ENCODE assay signal across 18 cellular contexts in genomic region chr10:4676566-4676965, GRCh38.
DNase-seq lines count a peak whose midpoint lies in the region; ATAC-seq and TF ChIP-seq lines count a peak whose summit lies in the region.
"Had no signal": no experiment of that assay in that cellular context is flagged by ENCODE, and none has a peak within 500 bp of the region (broad histone marks: within the 10 kb centered on the region; RNA-seq: fewer than 3 reads in every experiment).

No MANE protein-coding gene starts in this region.

- peak overlapping the region; percentile 64; the same call in 1 of the 2 replicates for H3K18ac ChIP-seq in IMR-90 (ENCODE audit: low read depth, low read length)
- H3K18ac ChIP-seq in mesenchymal stem cell (ENCODE audit: low read depth in 1 of 2, low read length in 2 of 2) = peak overlapping the region; percentile 16 to 79

- no peak overlapping the region for H2AK9ac ChIP-seq in IMR-90 (replicated peaks; ENCODE audit: low read depth, low read length, poor library complexity)

- H3K4me3 Mint-ChIP-seq in activated CD4-positive, alpha-beta memory T cell treated with anti-CD3 and anti-CD28 coated beads, Interleukin-2, amount 10 ng/mL, durations not matched to agents 7 days and 5 days = no peak overlapping the region
- H3K4me3 Mint-ChIP-seq: CD4-positive, alpha-beta T cell had no signal

- H4K91ac ChIP-seq in IMR-90 (ENCODE audit: insufficient read depth, low read depth, low read length) (peak overlapping the region; percentile 42; the same call in 1 of the 2 replicates), mesenchymal stem cell (ENCODE audit: low read length) (peak overlapping the region; percentile 83)

- H2BK5ac ChIP-seq in IMR-90 (ENCODE audit: low read depth, low read length, poor library complexity, severe bottlenecking) = peak overlapping the region; percentile 48
- H2BK5ac ChIP-seq in mesenchymal stem cell (ENCODE audit: low read depth, low read length, poor library complexity, severe bottlenecking) = no peak overlapping the region

- no peaks in the 10 kb centered on the region for H3K4me1 Mint-ChIP-seq in activated CD4-positive, alpha-beta memory T cell treated with anti-CD3 and anti-CD28 coated beads, Interleukin-2, amount 10 ng/mL, durations not matched to agents 7 days and 5 days

- no peak for TF ChIP-seq POLR2A in IMR-90 (IDR thresholded peaks at IDR 0.05; ENCODE audit: low read depth, low read length)
- no peak for TF ChIP-seq POLR2A in uterus (IDR thresholded peaks at IDR 0.05)

- H3K27ac ChIP-seq in IMR-90 (ENCODE audit: insufficient read depth, low read length) (no peak overlapping the region), mesenchymal stem cell (ENCODE audit: low read length, poor library complexity, severe bottlenecking) (no peak overlapping the region), uterus (peak overlapping the region; percentile 34 to 76)

- peak overlapping the region; percentile 62 for H3K14ac ChIP-seq in IMR-90 (replicated peaks; ENCODE audit: low read depth, low read length)
- no peak overlapping the region for H3K14ac ChIP-seq in mesenchymal stem cell (ENCODE audit: low read length in 2 of 2)

- H3K27me3 Mint-ChIP-seq in activated CD4-positive, alpha-beta memory T cell treated with anti-CD3 and anti-CD28 coated beads, Interleukin-2, amount 10 ng/mL, durations not matched to agents 7 days and 5 days = peaks cover 30% of the 10 kb centered on the region

- no peak for TF ChIP-seq RAD21 in IMR-90 (IDR thresholded peaks at IDR 0.05; ENCODE audit: low read length)

- ATAC-seq in IMR-90 (ENCODE audit: low read depth) (no peak), HG03159 (IDR thresholded peaks at IDR 0.05; ENCODE audit: unreplicated experiment) (no peak)
- ATAC-seq: SK-N-SH treated with all-trans-retinoic acid at 6 μM for 48 hours had no signal

- intact Hi-C loops in IMR-90 (cut with micrococcal nuclease) = no loop called here
- intact Hi-C loops in uterus (cut with DNase I; ENCODE audit: low total_unique reads) = no loop called here

- H2BK12ac ChIP-seq in mesenchymal stem cell (ENCODE audit: low read length in 2 of 2) = peak overlapping the region; percentile 93 to 96

- no peaks in the 10 kb centered on the region for H3K36me3 Mint-ChIP-seq in activated CD4-positive, alpha-beta memory T cell treated with anti-CD3 and anti-CD28 coated beads, Interleukin-2, amount 10 ng/mL, durations not matched to agents 7 days and 5 days (ENCODE audit: low read depth)

- H3K9me3 ChIP-seq in IMR-90 (ENCODE audit: control insufficient read depth, insufficient read depth, low read length) = no peaks in the 10 kb centered on the region
- H3K9me3 ChIP-seq in mesenchymal stem cell (ENCODE audit: control insufficient read depth, low read length) = no peaks in the 10 kb centered on the region
- H3K9me3 ChIP-seq in uterus = no peaks in the 10 kb centered on the region
- H3K9me3 ChIP-seq: BE2C, MG63 had no signal

- no peak overlapping the region for H3K23ac ChIP-seq in IMR-90 (ENCODE audit: low read depth, low read length)
- no peak overlapping the region for H3K23ac ChIP-seq in mesenchymal stem cell (ENCODE audit: low read length in 2 of 2)

- H2AK5ac ChIP-seq in IMR-90 (ENCODE audit: low read depth, low read length) (peak overlapping the region; percentile 83; the same call in 1 of the 2 replicates), mesenchymal stem cell (ENCODE audit: low read length, severe bottlenecking) (no peak overlapping the region)

- peaks cover 3% of the 10 kb centered on the region; the same call in 1 of the 2 replicates for H3K9me1 ChIP-seq in IMR-90 (ENCODE audit: insufficient read depth, low read length)

- H3K27me3 ChIP-seq in IMR-90 (ENCODE audit: control insufficient read depth, insufficient read depth, low read length) = no peaks in the 10 kb centered on the region
- H3K27me3 ChIP-seq in mesenchymal stem cell (ENCODE audit: control insufficient read depth in 1 of 2, insufficient read depth in 1 of 2, low read length in 2 of 2) = no peaks in the 10 kb centered on the region
- H3K27me3 ChIP-seq in uterus = no peaks in the 10 kb centered on the region
- H3K27me3 ChIP-seq: MG63 had no signal

- H3K4ac ChIP-seq in IMR-90 (ENCODE audit: low read depth, low read length) (peak overlapping the region; percentile 49; the same call in 1 of the 2 replicates), mesenchymal stem cell (ENCODE audit: low read depth in 1 of 2, low read length in 2 of 2) (no peak overlapping the region)

- peak overlapping the region; percentile 56; the same call in 1 of the 3 replicates for H2BK15ac ChIP-seq in IMR-90 (ENCODE audit: low read depth, low read length)
- H2BK15ac ChIP-seq in mesenchymal stem cell (ENCODE audit: low read depth, poor library complexity, severe bottlenecking) = peak overlapping the region; percentile 7

- peak overlapping the region; percentile 60; the same call in 1 of the 2 replicates for H4K5ac ChIP-seq in IMR-90 (ENCODE audit: low read depth, low read length)

- no CpG with 5 or more reads among the region's 3 CpGs for WGBS in IMR-90 (ENCODE audit: extremely low coverage in 2 of 2, insufficient read length in 1 of 2), 2 experiments
- 95% methylated on average over 3 of the region's 3 CpGs for WGBS in mesenchymal stem cell

- H2BK120ac ChIP-seq in IMR-90 (ENCODE audit: low read depth, low read length) = peak overlapping the region; percentile 77; the same call in 1 of the 2 replicates
- peak overlapping the region; percentile 79 for H2BK120ac ChIP-seq in mesenchymal stem cell (ENCODE audit: low read depth, low read length)

- no peak overlapping the region for H3K56ac ChIP-seq in IMR-90 (ENCODE audit: extremely low read depth, insufficient read depth, low read length)

- POLR2A ChIA-PET in IMR-90 (lab: Charles Lee; ENCODE audit: unreplicated experiment) = no interaction called here
- POLR2A ChIA-PET in activated CD4-positive, alpha-beta memory T cell treated with anti-CD3 and anti-CD28 coated beads, Interleukin-2, amount 10 ng/mL, durations not matched to agents 7 days and 5 days (lab: Charles Lee) = no interaction called here

- dilution Hi-C loops in IMR-90 (cut with HindIII; ENCODE audit: low sequenced_read_pairs, unreplicated experiment) = no loop called here

- H3K4me1 ChIP-seq in IMR-90 (ENCODE audit: control insufficient read depth, insufficient read depth, low read length) = peaks cover 10% of the 10 kb centered on the region; the same call in 1 of the 2 replicates
- H3K4me1 ChIP-seq in mesenchymal stem cell (ENCODE audit: control insufficient read depth, insufficient read depth, low read depth, low read length) = peaks cover 1% of the 10 kb centered on the region
- H3K4me1 ChIP-seq in uterus = peaks cover 0 to 8% of the 10 kb centered on the region in 2 donors
- H3K4me1 ChIP-seq: BE2C had no signal

- in situ Hi-C loops in IMR-90 (cut with MboI; ENCODE audit: low sequenced_read_pairs) = no loop called here

- H3K9ac ChIP-seq in IMR-90 (ENCODE audit: low read depth, low read length) = no peak overlapping the region
- no peak overlapping the region for H3K9ac ChIP-seq in mesenchymal stem cell (ENCODE audit: low read length)

- DNase-seq in IMR-90 (no peak), dermis blood vessel endothelial cell (peak; percentile 41), mesenchymal stem cell (no peak), uterus (no peak), NCI-H2107 treated with DMSO at 0.1 percent for 48 hours (lab: John Stamatoyannopoulos, UW; ENCODE audit: unreplicated experiment) (no peak)
- DNase-seq in activated CD4-positive, alpha-beta memory T cell treated with anti-CD3 and anti-CD28 coated beads, Interleukin-2, amount 10 ng/mL, durations not matched to agents 7 days and 5 days = no peak
- DNase-seq: BE2C; CD4-positive, alpha-beta T cell; DMS79; MG63; NCI-H1092; NCI-H146; NCI-H2081 treated with DMSO at 0.1 percent for 48 hours; NCI-H226; NCI-H524 treated with DMSO at 0.1 percent for 48 hours; SHP77 treated with DMSO at 0.1 percent for 48 hours had no signal

- H2BK20ac ChIP-seq in IMR-90 (ENCODE audit: low read depth, low read length) = peak overlapping the region; percentile 22; the same call in 1 of the 2 replicates

- TF ChIP-seq CTCF in IMR-90 (conservative IDR thresholded peaks at IDR 0.05; ENCODE audit: low read depth, low read length) (no peak), uterus (IDR thresholded peaks at IDR 0.05) (no peak)

- no peak overlapping the region for H3K27ac Mint-ChIP-seq in activated CD4-positive, alpha-beta memory T cell treated with anti-CD3 and anti-CD28 coated beads, Interleukin-2, amount 10 ng/mL, durations not matched to agents 7 days and 5 days
- H3K27ac Mint-ChIP-seq: CD4-positive, alpha-beta T cell had no signal

- no peak overlapping the region for H3K4me2 ChIP-seq in IMR-90 (ENCODE audit: low read depth, low read length)
- no peak overlapping the region for H3K4me2 ChIP-seq in mesenchymal stem cell (ENCODE audit: low read length, poor library complexity, severe bottlenecking)

- H2AFZ ChIP-seq in IMR-90 (replicated peaks; ENCODE audit: low read length, poor library complexity) = no peak overlapping the region
- no peak overlapping the region for H2AFZ ChIP-seq in mesenchymal stem cell (ENCODE audit: low read depth, low read length)

- no peaks in the 10 kb centered on the region for H4K20me1 ChIP-seq in IMR-90 (ENCODE audit: insufficient read depth, low read length)

- H3K36me3 ChIP-seq in IMR-90 (ENCODE audit: control insufficient read depth, insufficient read depth, low read length) (no peaks in the 10 kb centered on the region), mesenchymal stem cell (ENCODE audit: control insufficient read depth in 1 of 2, insufficient read depth in 2 of 2, low read depth in 1 of 2, low read length in 2 of 2) (no peaks in the 10 kb centered on the region), uterus (no peaks in the 10 kb centered on the region)
- H3K36me3 ChIP-seq: BE2C, MG63 had no signal

- BruUV-seq in IMR-90 (replicated peaks; lab: Mats Ljungman, UMichigan) = no TSS peak

- CTCF ChIA-PET in IMR-90 (lab: Yijun Ruan, JAX) = no interaction called here
- CTCF ChIA-PET in activated CD4-positive, alpha-beta memory T cell treated with anti-CD3 and anti-CD28 coated beads, Interleukin-2, amount 10 ng/mL, durations not matched to agents 7 days and 5 days (lab: Charles Lee) = no interaction called here

- no peaks in the 10 kb centered on the region for H3K9me3 Mint-ChIP-seq in activated CD4-positive, alpha-beta memory T cell treated with anti-CD3 and anti-CD28 coated beads, Interleukin-2, amount 10 ng/mL, durations not matched to agents 7 days and 5 days
- H3K9me3 Mint-ChIP-seq: CD4-positive, alpha-beta T cell had no signal

- H3K79me1 ChIP-seq in IMR-90 (ENCODE audit: low read depth in 1 of 2, low read length in 2 of 2) (peaks cover under 1 to 6% of the 10 kb centered on the region in 2 experiments; a peak in 1 of 4 replicates), mesenchymal stem cell (replicated peaks; ENCODE audit: low read length, poor library complexity, severe bottlenecking) (peaks cover 4% of the 10 kb centered on the region)

- peak overlapping the region in 1 of 2 experiments; percentile 22; a peak in 1 of 4 replicates for H4K8ac ChIP-seq in IMR-90 (ENCODE audit: low read depth in 2 of 2, low read length in 2 of 2)
- peak overlapping the region; percentile 85 for H4K8ac ChIP-seq in mesenchymal stem cell (ENCODE audit: low read length)

- H3K4me3 ChIP-seq in IMR-90 (ENCODE audit: insufficient read depth, low read depth, low read length) = no peak overlapping the region
- no peak overlapping the region for H3K4me3 ChIP-seq in mesenchymal stem cell (ENCODE audit: insufficient read depth in 1 of 2, low read depth in 1 of 2, low read length in 2 of 2)
- H3K4me3 ChIP-seq in uterus = no peak overlapping the region
- H3K4me3 ChIP-seq: MG63 had no signal

Comparison
In these comparisons a context has a peak if more than half of its experiments do, and no peak if none do; other contexts are left out.
1. H3K27ac ChIP-seq: peak in uterus (2 of 2); none in IMR-90 (single experiment) and mesenchymal stem cell (single experiment).